ENCODE assay signal across 23 cellular contexts in genomic region chr2:213627835-213628234, GRCh38.
A peak's percentile ranks its signal among the peaks of the same experiment; 100 is the strongest.
DNase-seq lines count a peak whose midpoint lies in the region; ATAC-seq and TF ChIP-seq lines count a peak whose summit lies in the region.
"Had no signal": no experiment of that assay in that cellular context is flagged by ENCODE, and none has a peak within 500 bp of the region (broad histone marks: within the 10 kb centered on the region; RNA-seq: fewer than 3 reads in every experiment).

No MANE protein-coding gene starts in this region.

- intact Hi-C loops in left lung (cut with DNase I) (no loop called here), adrenal gland (cut with DNase I) (no loop called here)

- TF ChIP-seq POLR2A in adrenal gland (IDR thresholded peaks at IDR 0.05), result no peak

- WGBS in adrenal gland, 4 donors, result 88 to 92% (median 89%) methylated on average over 2 of the region's 2 CpGs

- no peak overlapping the region for H2AFZ ChIP-seq in ACC112 (ENCODE audit: low read length, unreplicated experiment)
- H2AFZ ChIP-seq: GM23338 had no signal

- no peaks in the 10 kb centered on the region for H3K27me3 ChIP-seq in ACC112 (ENCODE audit: insufficient read depth, low read length)
- H3K27me3 ChIP-seq in left lung, result no peaks in the 10 kb centered on the region
- H3K27me3 ChIP-seq in adrenal gland, result no peaks in the 10 kb centered on the region
- H3K27me3 ChIP-seq: BLaER1, cardiac muscle cell, esophagus squamous epithelium, heart left ventricle, thyroid gland had no signal

- no peaks in the 10 kb centered on the region for H3K79me2 ChIP-seq in ACC112 (ENCODE audit: control insufficient read depth, insufficient read depth, low read length, unreplicated experiment)

- H3K4me3 ChIP-seq in ACC112 (ENCODE audit: low read depth, low read length) (0 out of 2 replicates have a peak overlapping the region, but pooled peaks have one; percentile 2), left lung (no peak overlapping the region), adrenal gland (no peak overlapping the region)
- H3K4me3 ChIP-seq: BLaER1, cardiac muscle cell, esophagus squamous epithelium, GM23338, heart left ventricle, thyroid gland had no signal

- no peak for DNase-seq in GF-D8 (lab: John Stamatoyannopoulos, UW)
- DNase-seq in left lung, result no peak
- no peak for DNase-seq in adrenal gland
- DNase-seq: activated CD4-positive, alpha-beta T cell treated with anti-CD3 and anti-CD28 coated beads, Interleukin-2, amount 50 U/mL, for 4 hours; activated naive CD8-positive, alpha-beta T cell treated with anti-CD3 and anti-CD28 coated beads, Interleukin-2, amount 10 ng/mL, durations not matched to agents 7 days and 5 days; activated T-cell treated with anti-CD3 and anti-CD28 coated beads, Interleukin-2, amount 50 U/mL, for 72 hours; esophagus squamous epithelium; heart left ventricle; naive thymus-derived CD4-positive, alpha-beta T cell; NCI-H1417; posterior cingulate gyrus; T-cell; thyroid gland had no signal

- ATAC-seq in GM18909 (IDR thresholded peaks at IDR 0.05; ENCODE audit: poor library complexity, unreplicated experiment) (peak; percentile 28), HG02571 (IDR thresholded peaks at IDR 0.05; ENCODE audit: unreplicated experiment) (peak; percentile 32), HG03196 (IDR thresholded peaks at IDR 0.05; ENCODE audit: unreplicated experiment) (peak; percentile 23), left lung (no peak), HG03135 (IDR thresholded peaks at IDR 0.05; ENCODE audit: unreplicated experiment) (no peak)
- ATAC-seq: activated T-cell treated with anti-CD3 and anti-CD28 coated beads, Interleukin-2, amount 50 U/mL, for 72 hours; GM23338; heart left ventricle; naive thymus-derived CD4-positive, alpha-beta T cell; stimulated activated effector memory CD8-positive, alpha-beta T cell treated with anti-CD3 and anti-CD28 coated beads, Interleukin-12 subunit alpha, Interleukin-12 subunit beta, amount 100 ng/mL, for 72 hours; T-cell had no signal

- H3K4me1 ChIP-seq in ACC112 (ENCODE audit: control insufficient read depth, insufficient read depth, low read length, unreplicated experiment) (no peaks in the 10 kb centered on the region), left lung (no peaks in the 10 kb centered on the region), adrenal gland (replicated peaks in 1 of 2) (no peaks in the 10 kb centered on the region)
- H3K4me1 ChIP-seq: BLaER1, esophagus squamous epithelium, heart left ventricle, thyroid gland had no signal

- H3K36me3 ChIP-seq in ACC112 (ENCODE audit: insufficient read depth, low read length) (no peaks in the 10 kb centered on the region), left lung (no peaks in the 10 kb centered on the region), adrenal gland (replicated peaks in 1 of 2) (no peaks in the 10 kb centered on the region)
- H3K36me3 ChIP-seq: BLaER1, cardiac muscle cell, esophagus squamous epithelium, heart left ventricle, thyroid gland had no signal

- TF ChIP-seq CTCF in left lung (IDR thresholded peaks at IDR 0.05) (no peak), adrenal gland (IDR thresholded peaks at IDR 0.05) (no peak)

- peaks cover 0 to 23% of the 10 kb centered on the region in 2 donors for H3K9me3 ChIP-seq in left lung
- H3K9me3 ChIP-seq in adrenal gland (replicated peaks in 1 of 3), result no peaks in the 10 kb centered on the region
- H3K9me3 ChIP-seq: BLaER1, esophagus squamous epithelium, thyroid gland had no signal

- H3K27ac ChIP-seq in ACC112 (ENCODE audit: low read depth, low read length), result no peak overlapping the region
- H3K27ac ChIP-seq in left lung, result no peak overlapping the region
- no peak overlapping the region for H3K27ac ChIP-seq in adrenal gland
- H3K27ac ChIP-seq: 22Rv1, BLaER1, cardiac muscle cell, esophagus squamous epithelium, heart left ventricle, thyroid gland had no signal

Comparison
In these comparisons a context has a peak if more than half of its experiments do, and no peak if none do; other contexts are left out.
1. ATAC-seq: peak in GM18909 (single experiment), HG02571 (single experiment) and HG03196 (single experiment); none in left lung (single experiment) and HG03135 (single experiment).